In genomic region chrX:116490091-116490490, GRCh38 we compare ENCODE assay signal across 12 cellular contexts. TPM values are rescaled to one million over a fixed set of nuclear protein-coding genes. Genes with fewer than 3 reads are reported as not detected.
DNase-seq lines count a peak whose midpoint lies in the region; TF ChIP-seq lines count a peak whose summit lies in the region.
"Had no signal": no experiment of that assay in that cellular context is flagged by ENCODE, and none has a peak within 500 bp of the region (broad histone marks: within the 10 kb centered on the region; RNA-seq: fewer than 3 reads in every experiment).

No MANE protein-coding gene starts in this region.

- no TSS peak for BruUV-seq in Calu3 (replicated peaks; lab: Mats Ljungman, UMichigan)

- no peak overlapping the region for H2BK5ac ChIP-seq in mesendoderm (ENCODE audit: low read length)

- H3K56ac ChIP-seq in mesendoderm (ENCODE audit: low read length) = no peak overlapping the region

- in situ Hi-C loops in SK-MEL-5 (cut with HindIII; ENCODE audit: low pct_unique_long_range_greater_than_20kb, low sequenced_read_pairs) = no loop called here

- no peaks in the 10 kb centered on the region for H3K36me3 Mint-ChIP-seq in Calu3 (ENCODE audit: insufficient read depth, unreplicated experiment)
- H3K36me3 Mint-ChIP-seq: activated naive CD8-positive, alpha-beta T cell treated with anti-CD3 and anti-CD28 coated beads, Interleukin-2, amount 10 ng/mL, durations not matched to agents 7 days and 5 days had no signal

- H2BK15ac ChIP-seq in mesendoderm (replicated peaks; ENCODE audit: low read depth) = no peak overlapping the region

- H3K36me3 ChIP-seq in mesendoderm (ENCODE audit: control insufficient read depth, insufficient read depth, low read length) = no peaks in the 10 kb centered on the region

- intact Hi-C loops in Calu3 (cut with micrococcal nuclease; ENCODE audit: unreplicated experiment) = loop anchor here (5.0 kb wide), 1 partner anchor 1767 kb away; no protein-coding TSS in a partner anchor

- H3K9me3 Mint-ChIP-seq in Calu3 (ENCODE audit: low read depth, unreplicated experiment) = no peaks in the 10 kb centered on the region
- H3K9me3 Mint-ChIP-seq: activated naive CD8-positive, alpha-beta T cell treated with anti-CD3 and anti-CD28 coated beads, Interleukin-2, amount 10 ng/mL, durations not matched to agents 7 days and 5 days had no signal

- no peak overlapping the region for H4K5ac ChIP-seq in mesendoderm (ENCODE audit: low read length)

- no peak overlapping the region for H3K4me3 Mint-ChIP-seq in Calu3 (ENCODE audit: low read depth, unreplicated experiment)
- H3K4me3 Mint-ChIP-seq: activated naive CD8-positive, alpha-beta T cell treated with anti-CD3 and anti-CD28 coated beads, Interleukin-2, amount 10 ng/mL, durations not matched to agents 7 days and 5 days had no signal

- peak; percentile 21 for TF ChIP-seq CTCF in Calu3 (IDR thresholded peaks at IDR 0.05; ENCODE audit: unreplicated experiment)

- H3K27me3 ChIP-seq in mesendoderm (ENCODE audit: insufficient read depth, low read length, poor library complexity) = no peaks in the 10 kb centered on the region

- H3K27me3 Mint-ChIP-seq in Calu3 (ENCODE audit: unreplicated experiment) = no peaks in the 10 kb centered on the region
- H3K27me3 Mint-ChIP-seq: activated naive CD8-positive, alpha-beta T cell treated with anti-CD3 and anti-CD28 coated beads, Interleukin-2, amount 10 ng/mL, durations not matched to agents 7 days and 5 days had no signal

- DNase-seq in Calu3 (no peak), HT-29 (ENCODE audit: low spot score) (peak; percentile 17), SK-MEL-5 (ENCODE audit: low read depth, low spot score) (peak; percentile 19), left kidney (ENCODE audit: low read depth, low spot score) (peak; percentile 0), UCSD-AML1 (lab: John Stamatoyannopoulos, UW; ENCODE audit: unreplicated experiment) (no peak), mesendoderm (no peak), anterior cingulate cortex (lab: John Stamatoyannopoulos, UW) (no peak), NCI-H526 treated with DMSO at 0.1 percent for 48 hours (lab: John Stamatoyannopoulos, UW) (no peak)
- DNase-seq: activated CD4-positive, alpha-beta T cell treated with anti-CD3 and anti-CD28 coated beads for 4 hours; activated naive CD8-positive, alpha-beta T cell treated with anti-CD3 and anti-CD28 coated beads, Interleukin-2, amount 10 ng/mL, durations not matched to agents 7 days and 5 days had no signal

- H2AK5ac ChIP-seq in mesendoderm (ENCODE audit: low read length) = no peak overlapping the region

- no peaks in the 10 kb centered on the region for H3K79me1 ChIP-seq in mesendoderm (ENCODE audit: low read length)

- H3K4me2 ChIP-seq in mesendoderm (ENCODE audit: low read length) = no peak overlapping the region

- H3K4ac ChIP-seq in mesendoderm (ENCODE audit: low read depth, low read length) = no peak overlapping the region

- H3K79me2 ChIP-seq in mesendoderm (ENCODE audit: control insufficient read depth, insufficient read depth, low read length) = no peaks in the 10 kb centered on the region

- H3K4me3 ChIP-seq in mesendoderm (ENCODE audit: low read length) = no peak overlapping the region

- CTCF ChIA-PET in Calu3 (lab: Charles Lee) = interaction anchor here (1.4 kb wide), 1 partner anchor 1765 kb away, joined by 3 read pairs; no protein-coding TSS in a partner anchor

- H3K4me1 Mint-ChIP-seq in Calu3 (ENCODE audit: low read depth, unreplicated experiment) = no peaks in the 10 kb centered on the region
- H3K4me1 Mint-ChIP-seq: activated naive CD8-positive, alpha-beta T cell treated with anti-CD3 and anti-CD28 coated beads, Interleukin-2, amount 10 ng/mL, durations not matched to agents 7 days and 5 days had no signal

- no peak overlapping the region for H3K9ac ChIP-seq in mesendoderm (ENCODE audit: low read length)

- H4K8ac ChIP-seq in mesendoderm (ENCODE audit: low read depth, low read length) = no peak overlapping the region

- no peak overlapping the region for H2BK120ac ChIP-seq in mesendoderm (ENCODE audit: low read depth, low read length)

- H3K27ac Mint-ChIP-seq in Calu3 (ENCODE audit: unreplicated experiment) = no peak overlapping the region
- H3K27ac Mint-ChIP-seq: activated naive CD8-positive, alpha-beta T cell treated with anti-CD3 and anti-CD28 coated beads, Interleukin-2, amount 10 ng/mL, durations not matched to agents 7 days and 5 days had no signal

- H3K23ac ChIP-seq in mesendoderm (ENCODE audit: low read length) = no peak overlapping the region

- no peak overlapping the region for H3K18ac ChIP-seq in mesendoderm (ENCODE audit: low read length)

- H3K4me1 ChIP-seq in mesendoderm (ENCODE audit: control insufficient read depth, low read depth, low read length) = no peaks in the 10 kb centered on the region

- no peak overlapping the region for H3K27ac ChIP-seq in mesendoderm (ENCODE audit: low read depth, low read length)

RNA-seq across cellular contexts. Expression of gene CT83, which starts 27.3 kb away (rescaled TPM):
- 30.5 and 35.2 TPM in 2 replicates for total RNA-seq in Calu3 (2022)
- total RNA-seq in HT-29 (2014; rRNA removed; shearing (Covaris generic)) = not detected in 2 replicates
- 0.83 and 1.8 TPM in 2 replicates for total RNA-seq in SK-MEL-5 (2014; rRNA removed; shearing (Covaris generic))
- 0.43 and 2.0 TPM in 2 replicates for polyA plus RNA-seq in SK-MEL-5 (2015; cell fraction: cytosol; rRNA removed)
- not detected in 2 replicates for polyA plus RNA-seq in SK-MEL-5 (2015; cell fraction: nucleus; rRNA removed)
- polyA plus RNA-seq in mesendoderm (2013, experiment 1 of 2) = not detected
- polyA plus RNA-seq in mesendoderm (2013, experiment 2 of 2) = not detected
- total RNA-seq: activated naive CD8-positive, alpha-beta T cell treated with anti-CD3 and anti-CD28 coated beads, Interleukin-2, amount 10 ng/mL, durations not matched to agents 7 days and 5 days; esophagus mucosa; mononuclear cell had no signal

RNA-seq across cellular contexts. Expression of gene SLC6A14, which starts 53.7 kb away (rescaled TPM):
- 77.7 and 83.7 TPM in 2 replicates for total RNA-seq in Calu3 (2022)
- 0.10 and 0.13 TPM in 2 replicates for total RNA-seq in HT-29 (2014; rRNA removed; shearing (Covaris generic))
- total RNA-seq in SK-MEL-5 (2014; rRNA removed; shearing (Covaris generic)) = not detected in 2 replicates
- not detected in 2 replicates for polyA plus RNA-seq in SK-MEL-5 (2015; cell fraction: cytosol; rRNA removed)
- polyA plus RNA-seq in SK-MEL-5 (2015; cell fraction: nucleus; rRNA removed) = not detected in 2 replicates
- polyA plus RNA-seq in mesendoderm (2013, experiment 1 of 2) = not detected
- polyA plus RNA-seq in mesendoderm (2013, experiment 2 of 2) = not detected
- total RNA-seq: activated naive CD8-positive, alpha-beta T cell treated with anti-CD3 and anti-CD28 coated beads, Interleukin-2, amount 10 ng/mL, durations not matched to agents 7 days and 5 days; mononuclear cell had no signal

Comparison
In these comparisons a context has a peak if more than half of its experiments do, and no peak if none do; other contexts are left out.
1. DNase-seq: peak in HT-29 (single experiment), SK-MEL-5 (single experiment) and left kidney (single experiment); none in Calu3 (single experiment), UCSD-AML1 (single experiment), mesendoderm (single experiment), anterior cingulate cortex (0 of 58) and NCI-H526 treated with DMSO at 0.1 percent for 48 hours (single experiment).
2. RNA of gene CT83, which starts 27.3 kb away (total RNA-seq): 30.5 to 35.2 TPM in Calu3; 0.83 to 1.8 TPM in SK-MEL-5 and not detected in HT-29; every median in the first group is over 10 times any median in the second.
3. RNA of gene SLC6A14, which starts 53.7 kb away (total RNA-seq): 77.7 to 83.7 TPM in Calu3; 0.10 to 0.13 TPM in HT-29 and not detected in SK-MEL-5; every median in the first group is over 10 times any median in the second.